ENCODE assay signal across 16 cellular contexts in the genomic region with DNA sequence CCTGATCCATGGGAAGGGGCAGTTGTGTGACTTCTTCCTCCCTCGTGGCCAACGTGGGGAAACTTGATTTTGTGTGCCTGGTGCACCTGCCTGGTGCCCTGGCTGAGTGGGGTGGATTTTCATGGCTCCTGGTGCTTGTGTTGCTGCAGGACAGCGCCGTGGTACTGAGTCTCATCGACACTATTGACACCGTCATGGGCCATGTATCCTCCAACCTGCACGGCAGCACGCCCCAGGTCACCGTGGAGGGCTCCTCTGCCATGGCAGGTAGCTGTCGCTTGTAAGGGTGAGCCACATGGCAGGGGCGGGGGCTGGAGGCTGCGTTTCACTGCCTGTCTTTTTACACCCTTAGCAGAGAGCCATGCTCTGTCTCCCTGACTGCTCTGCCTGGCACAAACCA. TPM values are rescaled to one million over a fixed set of nuclear protein-coding genes. Genes with fewer than 3 reads are reported as not detected.
DNase-seq lines count a peak whose midpoint lies in the region; ATAC-seq and TF ChIP-seq lines count a peak whose summit lies in the region.
"Had no signal": no experiment of that assay in that cellular context is flagged by ENCODE, and none has a peak within 500 bp of the region (broad histone marks: within the 10 kb centered on the region; RNA-seq: fewer than 3 reads in every experiment).

No MANE protein-coding gene starts in this region.

- H3K4me3 ChIP-seq in BLaER1 treated with 17β-estradiol and CSF1 and Interleukin-3, amounts not matched to agents 10 nM and 100 nM, result peak overlapping the region in 6 of 10 experiments; percentile 50 to 68 (median 58); a peak in 10 of 20 replicates
- H3K4me3 ChIP-seq in neural cell (ENCODE audit: low read length) (peak overlapping the region; percentile 20), spleen (no peak overlapping the region), body of pancreas (no peak overlapping the region)

- H4K20me1 ChIP-seq in BLaER1 treated with 17β-estradiol and CSF1 and Interleukin-3, amounts not matched to agents 10 nM and 100 nM, result peaks cover 0 to 13% (median 0%) of the 10 kb centered on the region in 11 experiments; a peak in 2 of 22 replicates
- H4K20me1 ChIP-seq in neural cell (ENCODE audit: insufficient read depth), result no peaks in the 10 kb centered on the region

- H3K9ac ChIP-seq in BLaER1 treated with 17β-estradiol and CSF1 and Interleukin-3, amounts not matched to agents 10 nM and 100 nM, result peak overlapping the region in 8 of 11 experiments; percentile 44 to 78 (median 68); a peak in 11 of 22 replicates
- no peak overlapping the region for H3K9ac ChIP-seq in neural cell (ENCODE audit: low read length)
- H3K9ac ChIP-seq: KMS-11 had no signal

- H3K27me3 ChIP-seq in BLaER1 treated with 17β-estradiol and CSF1 and Interleukin-3, amounts not matched to agents 10 nM and 100 nM, result peaks cover 0 to 48% (median 0%) of the 10 kb centered on the region in 11 experiments; a peak in 6 of 22 replicates
- H3K27me3 ChIP-seq in neural cell (ENCODE audit: insufficient read depth, low read depth, low read length) (no peaks in the 10 kb centered on the region), spleen (replicated peaks in 1 of 7) (peaks cover 0 to 38% (median 0%) of the 10 kb centered on the region in 7 donors), body of pancreas (no peaks in the 10 kb centered on the region)

- peak; percentile 72 for DNase-seq in spleen
- DNase-seq in NCI-H1436 treated with DMSO at 0.1 percent for 48 hours (lab: John Stamatoyannopoulos, UW), result no peak
- DNase-seq in G401 (ENCODE audit: low spot score), result no peak
- DNase-seq in body of pancreas, result no peak
- DNase-seq: ACHN, DND-41, H9, MV-4-11, NCI-H1930, NCI-H2171, PC-3 had no signal

- H3K9me2 ChIP-seq in neural cell (ENCODE audit: insufficient read depth, low read length), result no peaks in the 10 kb centered on the region

- no peak for TF ChIP-seq RAD21 in neural cell (conservative IDR thresholded peaks at IDR 0.05)

- no peaks in the 10 kb centered on the region for H3F3A ChIP-seq in neural cell (ENCODE audit: insufficient read depth, low read length, poor library complexity, severe bottlenecking)

- no peak for TF ChIP-seq POLR2A in spleen (IDR thresholded peaks at IDR 0.05)
- TF ChIP-seq POLR2A in body of pancreas (IDR thresholded peaks at IDR 0.05), result no peak

- H3K4me1 ChIP-seq in BLaER1 treated with 17β-estradiol and CSF1 and Interleukin-3, amounts not matched to agents 10 nM and 100 nM, result peaks cover 37 to 96% (median 75%) of the 10 kb centered on the region in 10 experiments
- H3K4me1 ChIP-seq in spleen (peaks cover 0 to 8% (median 0%) of the 10 kb centered on the region in 6 donors), body of pancreas (no peaks in the 10 kb centered on the region)

- H3K79me2 ChIP-seq in neural cell (replicated peaks; ENCODE audit: insufficient read depth, low read length), result no peaks in the 10 kb centered on the region

- TF ChIP-seq CTCF in neural cell (IDR thresholded peaks at IDR 0.05; ENCODE audit: poor library complexity, severe bottlenecking) (no peak), spleen (IDR thresholded peaks at IDR 0.05 in 8 of 11, conservative IDR thresholded peaks at IDR 0.05 in 3 of 11) (no peak), body of pancreas (IDR thresholded peaks at IDR 0.05) (no peak)

- ATAC-seq in body of pancreas, result no peak
- ATAC-seq: PC-3 had no signal

- intact Hi-C loops in spleen (cut with DNase I; ENCODE audit: low total_unique reads) (no loop called here), body of pancreas (cut with DNase I) (no loop called here)

- 73 to 92% (median 87%) methylated on average over 3 to 12 of the region's 12 CpGs for WGBS in spleen, 5 donors
- 93 to 95% methylated on average over 9 to 12 of the region's 12 CpGs for WGBS in body of pancreas, 2 donors

- peak overlapping the region in 6 of 11 experiments; percentile 45 to 82 (median 76); a peak in 12 of 22 replicates for H3K27ac ChIP-seq in BLaER1 treated with 17β-estradiol and CSF1 and Interleukin-3, amounts not matched to agents 10 nM and 100 nM
- H3K27ac ChIP-seq in angular gyrus (ENCODE audit: low read depth, low read length), result peak overlapping the region; percentile 70
- no peak overlapping the region for H3K27ac ChIP-seq in neural cell (ENCODE audit: low read length)
- H3K27ac ChIP-seq in spleen, result no peak overlapping the region
- H3K27ac ChIP-seq in body of pancreas, result no peak overlapping the region
- H3K27ac ChIP-seq: KMS-11 had no signal

- TF ChIP-seq EP300 in neural cell (conservative IDR thresholded peaks at IDR 0.05; ENCODE audit: poor library complexity, severe bottlenecking), result no peak

- H3K9me3 ChIP-seq in BLaER1 treated with 17β-estradiol and CSF1 and Interleukin-3, amounts not matched to agents 10 nM and 100 nM (replicated peaks in 1 of 11), result peaks cover 7 to 20% (median 15%) of the 10 kb centered on the region in 11 experiments; a peak in 20 of 22 replicates
- no peaks in the 10 kb centered on the region for H3K9me3 ChIP-seq in neural cell (ENCODE audit: low read length)
- peaks cover 0 to 6% (median 0%) of the 10 kb centered on the region in 8 donors for H3K9me3 ChIP-seq in spleen
- no peaks in the 10 kb centered on the region for H3K9me3 ChIP-seq in body of pancreas

- H2AFZ ChIP-seq in neural cell (ENCODE audit: low read depth, low read length), result no peak overlapping the region

- H3K4me2 ChIP-seq in BLaER1 treated with 17β-estradiol and CSF1 and Interleukin-3, amounts not matched to agents 10 nM and 100 nM, result peak overlapping the region; percentile 89 to 99 (median 97)
- no peak overlapping the region for H3K4me2 ChIP-seq in neural cell (ENCODE audit: low read length)
- H3K4me2 ChIP-seq: KMS-11 had no signal

- H3K36me3 ChIP-seq in BLaER1 treated with 17β-estradiol and CSF1 and Interleukin-3, amounts not matched to agents 10 nM and 100 nM, result no peaks in the 10 kb centered on the region; a peak in 1 of 22 replicates
- no peaks in the 10 kb centered on the region for H3K36me3 ChIP-seq in neural cell (ENCODE audit: insufficient read depth, low read length)
- no peaks in the 10 kb centered on the region for H3K36me3 ChIP-seq in spleen
- no peaks in the 10 kb centered on the region for H3K36me3 ChIP-seq in body of pancreas (replicated peaks in 1 of 2; ENCODE audit: insufficient read depth in 1 of 2, low read depth in 2 of 2)

- in situ Hi-C loops in G401 (cut with HindIII; ENCODE audit: low sequenced_read_pairs), result no loop called here

TF ChIP-seq in neural cell, 6 proteins besides CTCF, POLR2A, EP300 and RAD21:
- TF ChIP-seq SMC3 (conservative IDR thresholded peaks at IDR 0.05; ENCODE audit: poor library complexity) (no peak), EZH2 (IDR thresholded peaks at IDR 0.05; ENCODE audit: borderline replicate concordance, insufficient read depth, low read length, poor library complexity, severe bottlenecking) (no peak), TAF1 (IDR thresholded peaks at IDR 0.05; ENCODE audit: low read depth) (no peak), POLR2AphosphoS5 (IDR thresholded peaks at IDR 0.05) (no peak), MXI1 (conservative IDR thresholded peaks at IDR 0.05; ENCODE audit: poor library complexity, severe bottlenecking) (no peak)
- TF ChIP-seq, protein P1, sequence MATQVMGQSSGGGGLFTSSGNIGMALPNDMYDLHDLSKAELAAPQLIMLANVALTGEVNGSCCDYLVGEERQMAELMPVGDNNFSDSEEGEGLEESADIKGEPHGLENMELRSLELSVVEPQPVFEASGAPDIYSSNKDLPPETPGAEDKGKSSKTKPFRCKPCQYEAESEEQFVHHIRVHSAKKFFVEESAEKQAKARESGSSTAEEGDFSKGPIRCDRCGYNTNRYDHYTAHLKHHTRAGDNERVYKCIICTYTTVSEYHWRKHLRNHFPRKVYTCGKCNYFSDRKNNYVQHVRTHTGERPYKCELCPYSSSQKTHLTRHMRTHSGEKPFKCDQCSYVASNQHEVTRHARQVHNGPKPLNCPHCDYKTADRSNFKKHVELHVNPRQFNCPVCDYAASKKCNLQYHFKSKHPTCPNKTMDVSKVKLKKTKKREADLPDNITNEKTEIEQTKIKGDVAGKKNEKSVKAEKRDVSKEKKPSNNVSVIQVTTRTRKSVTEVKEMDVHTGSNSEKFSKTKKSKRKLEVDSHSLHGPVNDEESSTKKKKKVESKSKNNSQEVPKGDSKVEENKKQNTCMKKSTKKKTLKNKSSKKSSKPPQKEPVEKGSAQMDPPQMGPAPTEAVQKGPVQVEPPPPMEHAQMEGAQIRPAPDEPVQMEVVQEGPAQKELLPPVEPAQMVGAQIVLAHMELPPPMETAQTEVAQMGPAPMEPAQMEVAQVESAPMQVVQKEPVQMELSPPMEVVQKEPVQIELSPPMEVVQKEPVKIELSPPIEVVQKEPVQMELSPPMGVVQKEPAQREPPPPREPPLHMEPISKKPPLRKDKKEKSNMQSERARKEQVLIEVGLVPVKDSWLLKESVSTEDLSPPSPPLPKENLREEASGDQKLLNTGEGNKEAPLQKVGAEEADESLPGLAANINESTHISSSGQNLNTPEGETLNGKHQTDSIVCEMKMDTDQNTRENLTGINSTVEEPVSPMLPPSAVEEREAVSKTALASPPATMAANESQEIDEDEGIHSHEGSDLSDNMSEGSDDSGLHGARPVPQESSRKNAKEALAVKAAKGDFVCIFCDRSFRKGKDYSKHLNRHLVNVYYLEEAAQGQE (IDR thresholded peaks at IDR 0.05; ENCODE audit: borderline replicate concordance), result no peak
TF ChIP-seq in neural cell: peak in this region for 0.

RNA-seq across cellular contexts. Expression of a gene that starts 49.3 kb away (rescaled TPM):
- 1.7 and 2.2 TPM in 2 replicates for polyA plus RNA-seq in neural cell
- 1.5 and 3.7 TPM in 2 replicates for polyA minus RNA-seq in neural cell
- 1 to 10 TPM; 3.4 to 9.7 (median 6.9) TPM for total RNA-seq in spleen
- polyA plus RNA-seq in spleen, result 1 to 10 TPM in 2 of 3 donors, under 1 TPM in 1; 0.89 to 1.5 (median 1.4) TPM
- total RNA-seq in G401 (2014; rRNA removed; shearing (Covaris generic)), result 0.51 TPM in 1 of 2 replicates, not detected in the other
- total RNA-seq in body of pancreas, result 1 to 10 TPM; 4.4 to 4.9 TPM
- total RNA-seq: HT-29 had no signal

Comparison
In these comparisons a context has a peak if more than half of its experiments do, and no peak if none do; other contexts are left out.
1. H3K27ac ChIP-seq: peak in BLaER1 treated with 17β-estradiol and CSF1 and Interleukin-3, amounts not matched to agents 10 nM and 100 nM (6 of 11) and angular gyrus (single experiment); none in neural cell (single experiment), spleen (0 of 8) and body of pancreas (0 of 4).
2. H3K4me3 ChIP-seq: peak in BLaER1 treated with 17β-estradiol and CSF1 and Interleukin-3, amounts not matched to agents 10 nM and 100 nM (6 of 10) and neural cell (single experiment); none in spleen (0 of 8) and body of pancreas (0 of 2).